Comparison of ENCODE assay signal across 15 cellular contexts in the genomic region with DNA sequence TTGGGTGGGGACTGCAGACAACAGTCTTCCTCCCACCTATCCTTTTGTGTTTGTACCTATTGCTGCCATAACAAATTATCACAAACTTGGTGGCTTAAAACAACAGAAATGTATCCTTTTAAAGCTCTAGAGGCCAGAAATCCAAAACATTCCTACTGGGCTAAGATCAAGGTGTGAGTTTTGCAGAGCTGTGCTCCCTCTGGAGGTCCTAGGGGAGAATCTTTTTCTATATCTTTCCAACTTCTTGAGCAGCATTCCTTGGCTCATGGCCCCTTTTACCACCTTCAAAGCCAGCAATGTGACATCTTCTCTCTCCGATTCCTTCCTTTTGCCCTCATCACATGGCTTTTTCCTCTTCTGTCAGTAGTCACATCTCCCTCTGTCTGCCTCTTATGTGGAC.
DNase-seq lines count a peak whose midpoint lies in the region; ATAC-seq and TF ChIP-seq lines count a peak whose summit lies in the region.
"Had no signal": no experiment of that assay in that cellular context is flagged by ENCODE, and none has a peak within 500 bp of the region (broad histone marks: within the 10 kb centered on the region; RNA-seq: fewer than 3 reads in every experiment).

No MANE protein-coding gene starts in this region.

- H3K27ac ChIP-seq in A673 (ENCODE audit: low read depth, low read length, poor library complexity, severe bottlenecking) (no peak overlapping the region), esophagus muscularis mucosa (replicated peaks in 1 of 4) (no peak overlapping the region)
- H3K27ac ChIP-seq: sigmoid colon had no signal

- H3K4me3 ChIP-seq in A673 (ENCODE audit: low read depth, low read length, poor library complexity, severe bottlenecking): no peak overlapping the region
- no peak overlapping the region for H3K4me3 ChIP-seq in epithelial cell of proximal tubule (ENCODE audit: low read depth, low read length)
- no peak overlapping the region for H3K4me3 ChIP-seq in esophagus muscularis mucosa
- H3K4me3 ChIP-seq: K562, sigmoid colon had no signal

- 100% methylated on average over 1 of the region's 1 CpG for WGBS in esophagus muscularis mucosa

- no peaks in the 10 kb centered on the region for H3K4me1 ChIP-seq in A673 (ENCODE audit: insufficient read depth, low read length, poor library complexity, severe bottlenecking)
- H3K4me1 ChIP-seq in esophagus muscularis mucosa: no peaks in the 10 kb centered on the region
- H3K4me1 ChIP-seq: sigmoid colon had no signal

- H3K9me3 ChIP-seq in A673 (ENCODE audit: low read depth, low read length, poor library complexity, severe bottlenecking) (no peaks in the 10 kb centered on the region), esophagus muscularis mucosa (no peaks in the 10 kb centered on the region)
- H3K9me3 ChIP-seq: sigmoid colon had no signal

- TF ChIP-seq POLR2A in esophagus muscularis mucosa (IDR thresholded peaks at IDR 0.05; ENCODE audit: low read depth) (no peak), GM18505 (IDR thresholded peaks at IDR 0.05; ENCODE audit: borderline replicate concordance, extremely low read depth, insufficient read depth, insufficient read length) (no peak)

- H3K36me3 ChIP-seq in A673 (ENCODE audit: insufficient read depth, low read length, poor library complexity, severe bottlenecking): no peaks in the 10 kb centered on the region
- no peaks in the 10 kb centered on the region for H3K36me3 ChIP-seq in esophagus muscularis mucosa
- H3K36me3 ChIP-seq: sigmoid colon had no signal

- no peak for ATAC-seq in GM18505 (IDR thresholded peaks at IDR 0.05; ENCODE audit: unreplicated experiment)
- ATAC-seq: activated CD4-positive, alpha-beta T cell treated with anti-CD3 and anti-CD28 coated beads for 36 hours; K562; left lobe of liver; T-helper 17 cell had no signal

- CTCF ChIA-PET in A673 (lab: Charles Lee) (no interaction called here), HEK293T (lab: Yijun Ruan, JAX) (interaction anchor here (1.4 kb wide), 1 partner anchor 12 kb away, joined by 6 read pairs; no protein-coding TSS in a partner anchor)

- no TSS peak for BruUV-seq in A673 (replicated peaks; lab: Mats Ljungman, UMichigan)

- H3K27me3 ChIP-seq in A673 (replicated peaks; ENCODE audit: insufficient read depth, low read depth, low read length, poor library complexity): no peaks in the 10 kb centered on the region
- H3K27me3 ChIP-seq in esophagus muscularis mucosa: peaks cover 0 to 7% (median 0%) of the 10 kb centered on the region in 4 donors
- H3K27me3 ChIP-seq: sigmoid colon had no signal

- TF ChIP-seq EP300 in esophagus muscularis mucosa (IDR thresholded peaks at IDR 0.05): no peak

- DNase-seq in A673 (ENCODE audit: low spot score): no peak
- peak; percentile 13 for DNase-seq in COR-L47 (lab: John Stamatoyannopoulos, UW)
- DNase-seq in NCI-H69 (lab: John Stamatoyannopoulos, UW): peak; percentile 65
- no peak for DNase-seq in epithelial cell of proximal tubule (ENCODE audit: low read depth)
- no peak for DNase-seq in HEK293T (ENCODE audit: extremely low spot score)
- no peak for DNase-seq in esophagus muscularis mucosa (ENCODE audit: extremely low spot score)
- DNase-seq in NCI-H146 treated with DMSO at 0.1 percent for 48 hours (lab: John Stamatoyannopoulos, UW; ENCODE audit: unreplicated experiment): no peak
- DNase-seq: activated CD4-positive, alpha-beta T cell treated with anti-CD3 and anti-CD28 coated beads for 36 hours; activated CD8-positive, alpha-beta memory T cell treated with anti-CD3 and anti-CD28 coated beads, Interleukin-2, amount 50 U/mL, for 4 hours; aorta; sigmoid colon; T-helper 17 cell had no signal

- intact Hi-C loops in A673 (cut with micrococcal nuclease; ENCODE audit: unreplicated experiment) (no loop called here), esophagus muscularis mucosa (cut with DNase I) (no loop called here)

- TF ChIP-seq CTCF in A673 (conservative IDR thresholded peaks at IDR 0.05; ENCODE audit: low read depth, low read length) (0 out of 2 replicates have a peak, but pooled peaks have one; percentile 11), epithelial cell of proximal tubule (conservative IDR thresholded peaks at IDR 0.05; ENCODE audit: low read depth, low read length) (peak; percentile 25), esophagus muscularis mucosa (IDR thresholded peaks at IDR 0.05) (no peak)

- POLR2A ChIA-PET in A673 (lab: Charles Lee; ENCODE audit: low non-redundant PET): no interaction called here
- POLR2A ChIA-PET in HEK293T (lab: Yijun Ruan, JAX): no interaction called here

TF ChIP-seq in HEK293T, 16 proteins besides CTCF, POLR2A, EP300 and RAD21:
- no peak for TF ChIP-seq HDGF (IDR thresholded peaks at IDR 0.05; ENCODE audit: borderline replicate concordance)
- TF ChIP-seq NFRKB (IDR thresholded peaks at IDR 0.05): no peak
- no peak for TF ChIP-seq SP1 (IDR thresholded peaks at IDR 0.05)
- TF ChIP-seq, protein P1, sequence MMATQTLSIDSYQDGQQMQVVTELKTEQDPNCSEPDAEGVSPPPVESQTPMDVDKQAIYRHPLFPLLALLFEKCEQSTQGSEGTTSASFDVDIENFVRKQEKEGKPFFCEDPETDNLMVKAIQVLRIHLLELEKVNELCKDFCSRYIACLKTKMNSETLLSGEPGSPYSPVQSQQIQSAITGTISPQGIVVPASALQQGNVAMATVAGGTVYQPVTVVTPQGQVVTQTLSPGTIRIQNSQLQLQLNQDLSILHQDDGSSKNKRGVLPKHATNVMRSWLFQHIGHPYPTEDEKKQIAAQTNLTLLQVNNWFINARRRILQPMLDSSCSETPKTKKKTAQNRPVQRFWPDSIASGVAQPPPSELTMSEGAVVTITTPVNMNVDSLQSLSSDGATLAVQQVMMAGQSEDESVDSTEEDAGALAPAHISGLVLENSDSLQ (IDR thresholded peaks at IDR 0.05): no peak
- no peak for TF ChIP-seq ZNF384 (IDR thresholded peaks at IDR 0.05)
- TF ChIP-seq ARNT (IDR thresholded peaks at IDR 0.05): no peak
- no peak for TF ChIP-seq LEF1 (IDR thresholded peaks at IDR 0.05; ENCODE audit: borderline replicate concordance)
- TF ChIP-seq FOXM1 (IDR thresholded peaks at IDR 0.05; ENCODE audit: borderline replicate concordance): no peak

Comparison
In these comparisons a context has a peak if more than half of its experiments do, and no peak if none do; other contexts are left out.
1. DNase-seq: peak in COR-L47 (single experiment) and NCI-H69 (single experiment); none in A673 (single experiment), epithelial cell of proximal tubule (single experiment), HEK293T (single experiment), esophagus muscularis mucosa (single experiment) and NCI-H146 treated with DMSO at 0.1 percent for 48 hours (single experiment).
2. CTCF ChIP-seq: peak in A673 (single experiment) and epithelial cell of proximal tubule (single experiment); none in esophagus muscularis mucosa (0 of 3).